28 cellular contexts compared by ENCODE assay signal in genomic region chr10:47053399-47053798, GRCh38.
"Had no signal": no experiment of that assay in that cellular context is flagged by ENCODE, and none has a peak within 500 bp of the region (broad histone marks: within the 10 kb centered on the region; RNA-seq: fewer than 3 reads in every experiment).

No MANE protein-coding gene starts in this region.

- H3K27me3 ChIP-seq: ascending aorta, body of pancreas, MG63, Peyer's patch had no signal

- H3K9me3 Mint-ChIP-seq: activated naive CD4-positive, alpha-beta T cell treated with anti-CD3 and anti-CD28 coated beads, Interleukin-2, amount 50 U/mL, for 72 hours; activated naive CD8-positive, alpha-beta T cell treated with anti-CD3 and anti-CD28 coated beads, Interleukin-2, amount 50 U/mL, for 24 hours; activated T-cell treated with anti-CD3 and anti-CD28 coated beads, Interleukin-2, amount 50 U/mL, for 4 hours; WTC11 had no signal

- H3K27me3 Mint-ChIP-seq: activated naive CD8-positive, alpha-beta T cell treated with anti-CD3 and anti-CD28 coated beads, Interleukin-2, amount 50 U/mL, for 24 hours had no signal

- H3K27ac Mint-ChIP-seq: activated CD8-positive, alpha-beta memory T cell treated with anti-CD3 and anti-CD28 coated beads, Interleukin-2, amount 10 ng/mL, durations not matched to agents 7 days and 5 days; activated CD8-positive, alpha-beta T cell treated with anti-CD3 and anti-CD28 coated beads, Interleukin-2, amount 10 ng/mL, durations not matched to agents 7 days and 5 days; activated naive CD4-positive, alpha-beta T cell treated with anti-CD3 and anti-CD28 coated beads, Interleukin-2, amount 50 U/mL, for 72 hours; activated naive CD8-positive, alpha-beta T cell treated with anti-CD3 and anti-CD28 coated beads, Interleukin-2, amount 50 U/mL, for 24 hours; T-helper 17 cell; WTC11 had no signal

- H3K27ac ChIP-seq: ascending aorta, body of pancreas, Peyer's patch, RWPE1, SJSA1 had no signal

- DNase-seq: activated CD4-positive, alpha-beta T cell treated with anti-CD3 and anti-CD28 coated beads for 48 hours; activated CD4-positive, alpha-beta T cell treated with anti-CD3 and anti-CD28 coated beads, Interleukin-2, amount 50 U/mL, for 4 hours; activated CD4-positive, CD25-positive, alpha-beta regulatory T cell treated with anti-CD3 and anti-CD28 coated beads, Interleukin-2, amount 50 U/mL, for 72 hours; activated CD8-positive, alpha-beta memory T cell treated with anti-CD3 and anti-CD28 coated beads, Interleukin-2, amount 10 ng/mL, durations not matched to agents 7 days and 5 days; activated CD8-positive, alpha-beta T cell treated with anti-CD3 and anti-CD28 coated beads, Interleukin-2, amount 10 ng/mL, durations not matched to agents 7 days and 5 days; activated effector memory CD4-positive, alpha-beta T cell treated with anti-CD3 and anti-CD28 coated beads, Interleukin-2, amount 50 U/mL, for 16 hours; activated naive CD4-positive, alpha-beta T cell treated with Interleukin-2 at 50 U/mL for 16 hours; activated naive CD8-positive, alpha-beta T cell treated with anti-CD3 and anti-CD28 coated beads, Interleukin-2, amount 50 U/mL, for 24 hours; activated T-cell treated with anti-CD3 and anti-CD28 coated beads, Interleukin-2, amount 50 U/mL, for 4 hours; amniotic stem cell; body of pancreas; MG63; MV-4-11; NCI-H1105 treated with DMSO at 0.1 percent for 48 hours; NCI-H1436 treated with DMSO at 0.1 percent for 48 hours; NCI-H187; NCI-H2081; NCI-H510A treated with DMSO at 0.1 percent for 48 hours; Peyer's patch; SHP77; T-helper 17 cell; T-helper 9 cell had no signal

- H3K4me1 ChIP-seq: body of pancreas, Peyer's patch, SJSA1 had no signal

- H3K36me3 Mint-ChIP-seq: activated CD8-positive, alpha-beta memory T cell treated with anti-CD3 and anti-CD28 coated beads, Interleukin-2, amount 10 ng/mL, durations not matched to agents 7 days and 5 days; activated naive CD4-positive, alpha-beta T cell treated with anti-CD3 and anti-CD28 coated beads, Interleukin-2, amount 50 U/mL, for 72 hours; WTC11 had no signal

- H3K4me1 Mint-ChIP-seq: WTC11 had no signal

- H3K9me3 ChIP-seq: ascending aorta, body of pancreas, MG63, Peyer's patch, SJSA1 had no signal

- H3K4me3 ChIP-seq: ascending aorta, body of pancreas, MG63, Peyer's patch, SJSA1 had no signal

- H3K4me3 Mint-ChIP-seq: activated CD8-positive, alpha-beta memory T cell treated with anti-CD3 and anti-CD28 coated beads, Interleukin-2, amount 10 ng/mL, durations not matched to agents 7 days and 5 days; activated CD8-positive, alpha-beta T cell treated with anti-CD3 and anti-CD28 coated beads, Interleukin-2, amount 10 ng/mL, durations not matched to agents 7 days and 5 days; activated naive CD8-positive, alpha-beta T cell treated with anti-CD3 and anti-CD28 coated beads, Interleukin-2, amount 50 U/mL, for 24 hours; activated T-cell treated with anti-CD3 and anti-CD28 coated beads, Interleukin-2, amount 50 U/mL, for 4 hours; T-helper 17 cell; WTC11 had no signal

- ATAC-seq: activated CD8-positive, alpha-beta memory T cell treated with anti-CD3 and anti-CD28 coated beads, Interleukin-2, amount 10 ng/mL, durations not matched to agents 7 days and 5 days; activated CD8-positive, alpha-beta T cell treated with anti-CD3 and anti-CD28 coated beads, Interleukin-2, amount 10 ng/mL, durations not matched to agents 7 days and 5 days; activated naive CD4-positive, alpha-beta T cell treated with anti-CD3 and anti-CD28 coated beads, Interleukin-2, amount 50 U/mL, for 72 hours; activated naive CD8-positive, alpha-beta T cell treated with anti-CD3 and anti-CD28 coated beads, Interleukin-2, amount 50 U/mL, for 24 hours; activated T-cell treated with anti-CD3 and anti-CD28 coated beads, Interleukin-2, amount 50 U/mL, for 4 hours; body of pancreas; SK-N-SH treated with all-trans-retinoic acid at 6 μM for 48 hours; T-helper 17 cell; WTC11 had no signal

- H3K36me3 ChIP-seq: ascending aorta, MG63, Peyer's patch, SJSA1 had no signal
